ENCODE assay signal across 13 cellular contexts in the genomic region with DNA sequence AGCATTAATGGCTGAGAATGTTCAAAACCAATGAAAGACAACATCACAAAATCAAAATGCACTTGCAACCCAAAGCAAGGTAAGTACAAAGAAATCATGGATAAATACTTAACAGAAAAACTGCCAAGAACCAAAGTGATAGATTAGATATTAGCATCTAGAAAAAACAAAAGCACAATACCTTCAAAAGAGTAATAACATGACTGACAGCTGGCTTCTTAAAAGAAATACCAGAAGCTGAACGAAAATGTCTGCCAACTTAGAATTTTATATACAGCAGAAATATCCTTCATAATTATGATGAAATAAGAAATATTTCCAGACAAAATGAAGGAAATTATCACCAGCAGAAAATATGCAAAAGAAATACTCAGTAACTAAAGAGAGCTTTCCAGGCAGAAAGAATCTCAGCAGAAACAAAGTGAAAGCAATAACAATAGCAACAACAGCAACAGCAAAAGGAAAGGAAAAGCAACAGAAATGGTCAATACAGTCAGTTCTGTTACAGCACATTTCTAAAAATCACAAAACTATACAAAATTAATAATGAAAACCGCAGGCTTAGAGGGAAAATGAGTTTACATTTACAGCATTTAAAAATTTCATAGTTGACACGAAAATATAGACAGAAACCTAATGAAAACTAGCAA.
DNase-seq lines count a peak whose midpoint lies in the region; ATAC-seq and TF ChIP-seq lines count a peak whose summit lies in the region.
"Had no signal": no experiment of that assay in that cellular context is flagged by ENCODE, and none has a peak within 500 bp of the region (broad histone marks: within the 10 kb centered on the region; RNA-seq: fewer than 3 reads in every experiment).

No MANE protein-coding gene starts in this region.

- no peak overlapping the region for H3K27ac ChIP-seq in DND-41 (ENCODE audit: low read length)
- H3K27ac ChIP-seq: parathyroid adenoma had no signal

- H3K4me1 ChIP-seq in DND-41 (ENCODE audit: insufficient read depth, low read length): peaks cover 17% of the 10 kb centered on the region
- H3K4me1 ChIP-seq: BE2C, parathyroid adenoma had no signal

- TF ChIP-seq CTCF in DND-41 (IDR thresholded peaks at IDR 0.05; ENCODE audit: borderline replicate concordance, extremely low read depth, low read length, poor library complexity, severe bottlenecking) (no peak), WTC11 (IDR thresholded peaks at IDR 0.05) (no peak)

- no peaks in the 10 kb centered on the region for H3K36me3 Mint-ChIP-seq in WTC11

- CTCF ChIA-PET in WTC11 (lab: Charles Lee): no interaction called here

- no peaks in the 10 kb centered on the region for H4K20me1 ChIP-seq in DND-41 (ENCODE audit: insufficient read depth, low read length)

- H3K4me2 ChIP-seq in DND-41 (ENCODE audit: insufficient read depth, low read length): no peak overlapping the region

- H3K9me3 Mint-ChIP-seq in WTC11: no peaks in the 10 kb centered on the region

- 0 out of 2 replicates have a peak overlapping the region, but pooled peaks have one; percentile 26 for H3K27ac Mint-ChIP-seq in WTC11
- H3K27ac Mint-ChIP-seq: activated naive CD8-positive, alpha-beta T cell treated with anti-CD3 and anti-CD28 coated beads for 36 hours had no signal

- peaks cover 12% of the 10 kb centered on the region for H3K4me1 Mint-ChIP-seq in WTC11

- no peaks in the 10 kb centered on the region for H3K9me3 ChIP-seq in DND-41 (ENCODE audit: insufficient read depth, low read length, severe bottlenecking)
- H3K9me3 ChIP-seq: BE2C had no signal

- POLR2A ChIA-PET in WTC11 (lab: Charles Lee): no interaction called here

- no peaks in the 10 kb centered on the region for H3K36me3 ChIP-seq in DND-41 (ENCODE audit: insufficient read depth, low read length)
- H3K36me3 ChIP-seq: BE2C had no signal

- ATAC-seq in DND-41 (ENCODE audit: insufficient read depth, low read depth): no peak
- ATAC-seq in GM19035 (IDR thresholded peaks at IDR 0.05; ENCODE audit: unreplicated experiment): peak; percentile 78
- ATAC-seq in HG02938 (IDR thresholded peaks at IDR 0.05; ENCODE audit: unreplicated experiment): peak; percentile 76
- ATAC-seq in WTC11: no peak
- no peak for ATAC-seq in esophagus mucosa

- H3K4me3 ChIP-seq in DND-41 (ENCODE audit: low read depth in 1 of 2, low read length in 2 of 2): no peak overlapping the region

- H3K27me3 ChIP-seq in DND-41 (ENCODE audit: insufficient read depth, low read length, poor library complexity): no peaks in the 10 kb centered on the region
- H3K27me3 ChIP-seq: BE2C had no signal

- DNase-seq in DND-41 (no peak), WTC11 (ENCODE audit: low spot score) (no peak), SW480 (ENCODE audit: low spot score) (no peak), COR-L47 (lab: John Stamatoyannopoulos, UW) (no peak), G401 (ENCODE audit: low spot score) (no peak)
- DNase-seq: activated naive CD8-positive, alpha-beta T cell treated with anti-CD3 and anti-CD28 coated beads for 36 hours; BE2C; NCI-H345; stimulated activated naive CD4-positive, alpha-beta T cell treated with Interleukin-2 at 50 U/mL for 16 hours had no signal

- no peaks in the 10 kb centered on the region for H3K79me2 ChIP-seq in DND-41 (ENCODE audit: insufficient read depth, low read length)
- H3K79me2 ChIP-seq: parathyroid adenoma had no signal

- no peak overlapping the region for H3K9ac ChIP-seq in DND-41 (ENCODE audit: low read depth, low read length)
- H3K9ac ChIP-seq: parathyroid adenoma had no signal

- no peak overlapping the region for H3K4me3 Mint-ChIP-seq in WTC11
- H3K4me3 Mint-ChIP-seq: activated naive CD8-positive, alpha-beta T cell treated with anti-CD3 and anti-CD28 coated beads for 36 hours had no signal

- in situ Hi-C loops in G401 (cut with HindIII; ENCODE audit: low sequenced_read_pairs): no loop called here

- 0 out of 2 replicates have a peak overlapping the region, but pooled peaks have one; percentile 27 for H2AFZ ChIP-seq in DND-41 (ENCODE audit: low read depth, low read length)
- H2AFZ ChIP-seq: parathyroid adenoma had no signal

- no peaks in the 10 kb centered on the region for H3K27me3 Mint-ChIP-seq in WTC11 (ENCODE audit: low read depth)
- H3K27me3 Mint-ChIP-seq: activated naive CD8-positive, alpha-beta T cell treated with anti-CD3 and anti-CD28 coated beads for 36 hours had no signal

TF ChIP-seq in WTC11, 78 proteins besides CTCF, POLR2A, EP300 and RAD21:
- TF ChIP-seq GTF2I (CRISPR knock-in tag; conservative IDR thresholded peaks at IDR 0.05): no peak
- TF ChIP-seq, protein P1, sequence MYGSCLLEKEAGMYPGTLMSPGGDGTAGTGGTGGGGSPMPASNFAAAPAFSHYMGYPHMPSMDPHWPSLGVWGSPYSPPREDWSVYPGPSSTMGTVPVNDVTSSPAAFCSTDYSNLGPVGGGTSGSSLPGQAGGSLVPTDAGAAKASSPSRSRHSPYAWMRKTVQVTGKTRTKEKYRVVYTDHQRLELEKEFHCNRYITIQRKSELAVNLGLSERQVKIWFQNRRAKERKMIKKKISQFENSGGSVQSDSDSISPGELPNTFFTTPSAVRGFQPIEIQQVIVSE (CRISPR knock-in tag; IDR thresholded peaks at IDR 0.05; ENCODE audit: borderline replicate concordance): no peak
- TF ChIP-seq NFYB (CRISPR knock-in tag; conservative IDR thresholded peaks at IDR 0.05; ENCODE audit: low read depth): no peak
- TF ChIP-seq GRHL2 (CRISPR knock-in tag; IDR thresholded peaks at IDR 0.05; ENCODE audit: insufficient replicate concordance, severe bottlenecking): no peak
- TF ChIP-seq, protein P2, sequence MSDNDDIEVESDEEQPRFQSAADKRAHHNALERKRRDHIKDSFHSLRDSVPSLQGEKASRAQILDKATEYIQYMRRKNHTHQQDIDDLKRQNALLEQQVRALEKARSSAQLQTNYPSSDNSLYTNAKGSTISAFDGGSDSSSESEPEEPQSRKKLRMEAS (CRISPR knock-in tag; IDR thresholded peaks at IDR 0.05): no peak
- TF ChIP-seq, protein P3, sequence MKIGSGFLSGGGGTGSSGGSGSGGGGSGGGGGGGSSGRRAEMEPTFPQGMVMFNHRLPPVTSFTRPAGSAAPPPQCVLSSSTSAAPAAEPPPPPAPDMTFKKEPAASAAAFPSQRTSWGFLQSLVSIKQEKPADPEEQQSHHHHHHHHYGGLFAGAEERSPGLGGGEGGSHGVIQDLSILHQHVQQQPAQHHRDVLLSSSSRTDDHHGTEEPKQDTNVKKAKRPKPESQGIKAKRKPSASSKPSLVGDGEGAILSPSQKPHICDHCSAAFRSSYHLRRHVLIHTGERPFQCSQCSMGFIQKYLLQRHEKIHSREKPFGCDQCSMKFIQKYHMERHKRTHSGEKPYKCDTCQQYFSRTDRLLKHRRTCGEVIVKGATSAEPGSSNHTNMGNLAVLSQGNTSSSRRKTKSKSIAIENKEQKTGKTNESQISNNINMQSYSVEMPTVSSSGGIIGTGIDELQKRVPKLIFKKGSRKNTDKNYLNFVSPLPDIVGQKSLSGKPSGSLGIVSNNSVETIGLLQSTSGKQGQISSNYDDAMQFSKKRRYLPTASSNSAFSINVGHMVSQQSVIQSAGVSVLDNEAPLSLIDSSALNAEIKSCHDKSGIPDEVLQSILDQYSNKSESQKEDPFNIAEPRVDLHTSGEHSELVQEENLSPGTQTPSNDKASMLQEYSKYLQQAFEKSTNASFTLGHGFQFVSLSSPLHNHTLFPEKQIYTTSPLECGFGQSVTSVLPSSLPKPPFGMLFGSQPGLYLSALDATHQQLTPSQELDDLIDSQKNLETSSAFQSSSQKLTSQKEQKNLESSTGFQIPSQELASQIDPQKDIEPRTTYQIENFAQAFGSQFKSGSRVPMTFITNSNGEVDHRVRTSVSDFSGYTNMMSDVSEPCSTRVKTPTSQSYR (CRISPR knock-in tag; IDR thresholded peaks at IDR 0.05): no peak
- TF ChIP-seq EMX1 (CRISPR knock-in tag; IDR thresholded peaks at IDR 0.05): no peak
- TF ChIP-seq, protein P4, sequence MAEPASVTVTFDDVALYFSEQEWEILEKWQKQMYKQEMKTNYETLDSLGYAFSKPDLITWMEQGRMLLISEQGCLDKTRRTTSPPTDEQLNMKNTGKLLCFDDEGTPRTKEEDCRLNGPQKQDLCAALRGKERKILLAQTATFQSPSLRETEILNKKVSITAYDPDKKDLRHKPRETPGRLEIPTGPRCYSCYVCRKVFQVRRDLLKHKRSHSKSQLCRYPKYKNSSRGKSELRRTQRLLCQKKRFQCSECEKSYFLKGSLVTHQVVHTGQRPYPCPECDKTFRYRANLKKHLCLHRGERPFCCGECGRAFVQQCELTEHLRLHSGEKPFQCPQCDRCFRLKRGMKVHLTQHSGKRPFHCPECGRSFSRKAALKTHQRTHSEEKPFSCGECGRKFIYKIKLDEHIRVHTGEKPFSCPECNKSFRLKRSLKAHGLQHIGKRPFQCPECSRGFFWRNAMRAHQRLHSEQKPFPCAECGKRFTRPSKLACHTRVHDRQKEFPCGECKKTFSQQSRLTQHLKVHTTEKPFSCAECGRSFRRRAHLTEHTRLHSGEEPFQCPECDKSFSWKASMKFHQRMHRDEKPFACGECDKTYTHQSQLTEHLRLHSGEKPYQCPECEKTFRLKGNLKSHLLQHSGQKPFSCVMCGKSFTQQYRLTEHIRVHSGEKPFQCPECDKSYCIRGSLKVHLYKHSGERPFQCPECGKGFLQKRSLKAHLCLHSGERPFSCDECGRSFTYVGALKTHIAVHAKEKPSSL (CRISPR knock-in tag; conservative IDR thresholded peaks at IDR 0.05): no peak
- no peak for TF ChIP-seq GABPB1 (CRISPR knock-in tag; IDR thresholded peaks at IDR 0.05)
- no peak for TF ChIP-seq JUN (CRISPR knock-in tag; IDR thresholded peaks at IDR 0.05)
- no peak for TF ChIP-seq FOXK1 (CRISPR knock-in tag; IDR thresholded peaks at IDR 0.05)
- no peak for TF ChIP-seq TP53 (CRISPR knock-in tag; IDR thresholded peaks at IDR 0.05)

Comparison
In these comparisons a context has a peak if more than half of its experiments do, and no peak if none do; other contexts are left out.
1. ATAC-seq: peak in GM19035 (single experiment) and HG02938 (single experiment); none in DND-41 (single experiment), WTC11 (single experiment) and esophagus mucosa (single experiment).